9 cellular contexts compared by ENCODE assay signal in genomic region chr6:35363293-35363750, GRCh38. TPM values are rescaled to one million over a fixed set of nuclear protein-coding genes. Genes with fewer than 3 reads are reported as not detected.
DNase-seq lines count a peak whose midpoint lies in the region; ATAC-seq, FAIRE-seq and TF ChIP-seq lines count a peak whose summit lies in the region.
"Had no signal": no experiment of that assay in that cellular context is flagged by ENCODE, and none has a peak within 500 bp of the region (broad histone marks: within the 10 kb centered on the region; RNA-seq: fewer than 3 reads in every experiment).

No MANE protein-coding gene starts in this region.

- H3K4me2 ChIP-seq in IMR-90 (ENCODE audit: low read depth, low read length) (no peak overlapping the region), astrocyte (ENCODE audit: low read length) (peak overlapping the region; percentile 23)

- no peak overlapping the region for H2BK15ac ChIP-seq in IMR-90 (ENCODE audit: low read depth, low read length)

- H2AK9ac ChIP-seq in IMR-90 (replicated peaks; ENCODE audit: low read depth, low read length, poor library complexity): peak overlapping the region; percentile 70

- H4K8ac ChIP-seq in IMR-90 (ENCODE audit: low read depth in 2 of 2, low read length in 2 of 2): peak overlapping the region in 1 of 2 experiments; percentile 40; a peak in 1 of 4 replicates

- ATAC-seq in IMR-90 (ENCODE audit: low read depth): no peak

- H3K4me1 Mint-ChIP-seq in astrocyte (ENCODE audit: low read depth, unreplicated experiment): peaks cover 25% of the 10 kb centered on the region

- peak overlapping the region; percentile 29 for H2AK5ac ChIP-seq in IMR-90 (ENCODE audit: low read depth, low read length)

- intact Hi-C loops in IMR-90 (cut with micrococcal nuclease): no loop called here

- H3K27ac ChIP-seq in IMR-90 (ENCODE audit: insufficient read depth, low read length) (no peak overlapping the region), astrocyte (ENCODE audit: low read depth, low read length) (peak overlapping the region; percentile 40), small intestine (ENCODE audit: low read depth in 1 of 2, low read length in 1 of 2) (no peak overlapping the region)
- H3K27ac ChIP-seq in effector memory CD4-positive, alpha-beta T cell (ENCODE audit: insufficient read depth, low read length, poor library complexity, severe bottlenecking): no peak overlapping the region

- 88% methylated on average over 6 of the region's 10 CpGs; no CpG with 5 or more reads in 1 of the 2 experiments for WGBS in IMR-90 (ENCODE audit: extremely low coverage in 2 of 2, insufficient read length in 1 of 2), 2 experiments
- 85 to 92% (median 92%) methylated on average over 10 of the region's 10 CpGs for WGBS in small intestine, 3 donors

- H3K27ac Mint-ChIP-seq in astrocyte (ENCODE audit: unreplicated experiment): no peak overlapping the region

- no peaks in the 10 kb centered on the region for H3K27me3 Mint-ChIP-seq in astrocyte (ENCODE audit: low read depth, unreplicated experiment)

- in situ Hi-C loops in IMR-90 (cut with MboI; ENCODE audit: low sequenced_read_pairs): no loop called here
- in situ Hi-C loops in GM13976 (cut with MboI; ENCODE audit: low sequenced_read_pairs, unreplicated experiment): no loop called here

- H3K4ac ChIP-seq in IMR-90 (ENCODE audit: low read depth, low read length): no peak overlapping the region

- no peak overlapping the region for H2BK120ac ChIP-seq in IMR-90 (ENCODE audit: low read depth, low read length)

- peak overlapping the region; percentile 39; the same call in 1 of the 2 replicates for H3K23ac ChIP-seq in IMR-90 (ENCODE audit: low read depth, low read length)

- H3K27me3 ChIP-seq in IMR-90 (ENCODE audit: control insufficient read depth, insufficient read depth, low read length) (no peaks in the 10 kb centered on the region), astrocyte (ENCODE audit: insufficient read depth, low read length) (no peaks in the 10 kb centered on the region), kidney epithelial cell (ENCODE audit: control insufficient read depth, insufficient read depth, low read length) (no peaks in the 10 kb centered on the region), small intestine (ENCODE audit: control insufficient read depth in 2 of 2, insufficient read depth in 2 of 2, low read length in 2 of 2) (no peaks in the 10 kb centered on the region)
- no peaks in the 10 kb centered on the region for H3K27me3 ChIP-seq in effector memory CD4-positive, alpha-beta T cell (replicated peaks; ENCODE audit: control insufficient read depth, insufficient read depth, low read length, poor library complexity, severe bottlenecking)

- FAIRE-seq in astrocyte (lab: Jason Lieb, UNC): no peak
- no peak for FAIRE-seq in small intestine (lab: Jason Lieb, UNC)

- H3K36me3 ChIP-seq in IMR-90 (ENCODE audit: control insufficient read depth, insufficient read depth, low read length) (peaks cover 14% of the 10 kb centered on the region), astrocyte (ENCODE audit: insufficient read depth, low read length) (no peaks in the 10 kb centered on the region), kidney epithelial cell (ENCODE audit: control insufficient read depth, insufficient read depth, low read length) (peaks cover 1% of the 10 kb centered on the region), small intestine (ENCODE audit: control insufficient read depth in 2 of 2, insufficient read depth in 2 of 2, low read length in 2 of 2) (no peaks in the 10 kb centered on the region)
- H3K36me3 ChIP-seq in effector memory CD4-positive, alpha-beta T cell (ENCODE audit: control insufficient read depth, insufficient read depth, low read length): peaks cover 13% of the 10 kb centered on the region

- TF ChIP-seq CTCF in IMR-90 (conservative IDR thresholded peaks at IDR 0.05; ENCODE audit: low read depth, low read length) (no peak), astrocyte (IDR thresholded peaks at IDR 0.05; ENCODE audit: insufficient read depth, low read depth, low read length) (no peak), kidney epithelial cell (IDR thresholded peaks at IDR 0.05; ENCODE audit: insufficient read depth, low read length, poor library complexity, severe bottlenecking) (no peak), GM13976 (IDR thresholded peaks at IDR 0.05; ENCODE audit: borderline replicate concordance, control extremely low read depth, extremely low read depth, insufficient read depth, missing control alignments) (no peak)

- BruUV-seq in IMR-90 (replicated peaks; lab: Mats Ljungman, UMichigan): no TSS peak

- H3K9ac ChIP-seq in IMR-90 (ENCODE audit: low read depth, low read length) (no peak overlapping the region), astrocyte (ENCODE audit: low read length) (no peak overlapping the region)

- TF ChIP-seq RAD21 in IMR-90 (IDR thresholded peaks at IDR 0.05; ENCODE audit: low read length): no peak

- H3K4me3 ChIP-seq in IMR-90 (ENCODE audit: insufficient read depth, low read depth, low read length) (no peak overlapping the region), astrocyte (ENCODE audit: insufficient read depth, low read depth, low read length) (no peak overlapping the region), kidney epithelial cell (ENCODE audit: low read depth, low read length) (no peak overlapping the region), small intestine (ENCODE audit: low read depth in 1 of 2, low read length in 2 of 2) (no peak overlapping the region)
- H3K4me3 ChIP-seq in effector memory CD4-positive, alpha-beta T cell (ENCODE audit: insufficient read depth, low read depth, low read length, poor library complexity, severe bottlenecking): no peak overlapping the region

- no peak overlapping the region for H4K5ac ChIP-seq in IMR-90 (ENCODE audit: low read depth, low read length)

- CTCF ChIA-PET in IMR-90 (lab: Yijun Ruan, JAX): interaction anchor here (0.6 to 0.9 kb wide), 2 partner anchors 27 to 86 kb away, joined by 3 read pairs; no protein-coding TSS in a partner anchor

- H4K20me1 ChIP-seq in IMR-90 (ENCODE audit: insufficient read depth, low read length) (peaks cover 46% of the 10 kb centered on the region), astrocyte (ENCODE audit: insufficient read depth, low read length) (peaks cover 20% of the 10 kb centered on the region)

- H3K79me2 ChIP-seq in astrocyte (ENCODE audit: insufficient read depth, low read length): peaks cover 58% of the 10 kb centered on the region

- peaks cover 56 to 86% of the 10 kb centered on the region in 2 experiments for H3K79me1 ChIP-seq in IMR-90 (ENCODE audit: low read depth in 1 of 2, low read length in 2 of 2)

- 0 out of 2 replicates have a peak overlapping the region, but pooled peaks have one; percentile 39 for H3K14ac ChIP-seq in IMR-90 (replicated peaks; ENCODE audit: low read depth, low read length)

- no peak overlapping the region for H4K91ac ChIP-seq in IMR-90 (ENCODE audit: insufficient read depth, low read depth, low read length)

- H2AFZ ChIP-seq in IMR-90 (replicated peaks; ENCODE audit: low read length, poor library complexity) (no peak overlapping the region), astrocyte (ENCODE audit: low read depth, low read length) (no peak overlapping the region)

- peak overlapping the region; percentile 29 for H2BK5ac ChIP-seq in IMR-90 (ENCODE audit: low read depth, low read length, poor library complexity, severe bottlenecking)

- H3K4me3 Mint-ChIP-seq in astrocyte (ENCODE audit: unreplicated experiment): no peak overlapping the region

- H3K9me3 ChIP-seq in IMR-90 (ENCODE audit: control insufficient read depth, insufficient read depth, low read length) (no peaks in the 10 kb centered on the region), astrocyte (ENCODE audit: insufficient read depth, low read depth, low read length) (no peaks in the 10 kb centered on the region), small intestine (ENCODE audit: control insufficient read depth, low read depth) (no peaks in the 10 kb centered on the region)
- no peaks in the 10 kb centered on the region for H3K9me3 ChIP-seq in effector memory CD4-positive, alpha-beta T cell (ENCODE audit: control insufficient read depth, low read length)

- H3K36me3 Mint-ChIP-seq in astrocyte (ENCODE audit: low read depth, unreplicated experiment): no peaks in the 10 kb centered on the region

- peaks cover 44% of the 10 kb centered on the region for H3K9me1 ChIP-seq in IMR-90 (ENCODE audit: insufficient read depth, low read length)

- POLR2A ChIA-PET in IMR-90 (lab: Charles Lee; ENCODE audit: unreplicated experiment): no interaction called here

- no peak overlapping the region for H3K18ac ChIP-seq in IMR-90 (ENCODE audit: low read depth, low read length)

- dilution Hi-C loops in IMR-90 (cut with HindIII; ENCODE audit: low sequenced_read_pairs, unreplicated experiment): no loop called here

- TF ChIP-seq POLR2A in IMR-90 (IDR thresholded peaks at IDR 0.05; ENCODE audit: low read depth, low read length): no peak

- no peak overlapping the region for H3K56ac ChIP-seq in IMR-90 (ENCODE audit: extremely low read depth, insufficient read depth, low read length)

- peaks cover 38% of the 10 kb centered on the region for H3K4me1 ChIP-seq in IMR-90 (ENCODE audit: control insufficient read depth, insufficient read depth, low read length)
- H3K4me1 ChIP-seq in astrocyte (ENCODE audit: insufficient read depth, low read length): peaks cover 40% of the 10 kb centered on the region
- H3K4me1 ChIP-seq in small intestine (ENCODE audit: control insufficient read depth in 2 of 2, insufficient read depth in 1 of 2, low read depth in 1 of 2, low read length in 1 of 2): peaks cover 0 to 6% of the 10 kb centered on the region in 2 donors
- H3K4me1 ChIP-seq in effector memory CD4-positive, alpha-beta T cell (ENCODE audit: control insufficient read depth, insufficient read depth, low read length, poor library complexity, severe bottlenecking): peaks cover 6% of the 10 kb centered on the region

- H2BK20ac ChIP-seq in IMR-90 (ENCODE audit: low read depth, low read length): no peak overlapping the region

- DNase-seq in AG20443 (ENCODE audit: low spot score) (peak; percentile 72), IMR-90 (peak; percentile 39), astrocyte (ENCODE audit: low read depth) (peak; percentile 51), kidney epithelial cell (ENCODE audit: low read depth) (peak; percentile 53), small intestine (no peak), epidermal melanocyte (ENCODE audit: insufficient read length, low spot score) (no peak), GM13976 (ENCODE audit: low spot score) (no peak)
- no peak for DNase-seq in effector memory CD4-positive, alpha-beta T cell
- DNase-seq: NCI-H524 treated with DMSO at 0.1 percent for 48 hours had no signal

- no peaks in the 10 kb centered on the region for H3K9me3 Mint-ChIP-seq in astrocyte (ENCODE audit: unreplicated experiment)

TF ChIP-seq in IMR-90, 13 proteins besides CTCF, POLR2A, EP300 and RAD21 (continues in another document):
- TF ChIP-seq MXI1 (IDR thresholded peaks at IDR 0.05; ENCODE audit: borderline replicate concordance, low read depth, low read length): no peak

RNA-seq across cellular contexts. Expression of gene PPARD, which starts 21.0 kb away (rescaled TPM):
- total RNA-seq in IMR-90 (2012; rRNA removed) (10.0 and 10.4 TPM in 2 replicates), astrocyte (9.9 and 11.3 TPM in 2 replicates), kidney epithelial cell (13.5 and 15.0 TPM in 2 replicates)
- polyA plus RNA-seq in IMR-90 (2012; rRNA removed) (69.0 and 78.3 TPM in 2 replicates), small intestine (10 to 100 TPM in 2 of 3 donors, 1 to 10 TPM in 1; 7.8 to 14.7 (median 13.0) TPM)
- 29.4 and 63.1 TPM in 2 replicates for polyA plus RNA-seq in IMR-90 (2012; cell fraction: cytosol; rRNA removed)
- 86.7 and 158 TPM in 2 replicates for polyA plus RNA-seq in IMR-90 (2012; cell fraction: nucleus; rRNA removed; ENCODE audit: low replicate concordance)

Comparison
In these comparisons a context has a peak if more than half of its experiments do, and no peak if none do; other contexts are left out.
1. DNase-seq: peak in AG20443 (single experiment), IMR-90 (single experiment), astrocyte (single experiment) and kidney epithelial cell (single experiment); none in small intestine (single experiment), effector memory CD4-positive, alpha-beta T cell (0 of 3), epidermal melanocyte (single experiment) and GM13976 (single experiment).